Comparison of ENCODE assay signal across 1 cellular context in genomic region chr2:28349546-28350165, GRCh38.
TF ChIP-seq lines count a peak whose summit lies in the region.

No MANE protein-coding gene starts in this region.

TF ChIP-seq in H1, 55 proteins besides CTCF, POLR2A, EP300 and RAD21:
- TF ChIP-seq TAF1 (IDR thresholded peaks at IDR 0.05; ENCODE audit: low read depth, low read length) (no peak), RFX5 (IDR thresholded peaks at IDR 0.05; ENCODE audit: borderline replicate concordance, low read depth, low read length) (no peak), FOSL1 (IDR thresholded peaks at IDR 0.05; ENCODE audit: insufficient read depth, low read depth, low read length) (no peak), CBX8 (IDR thresholded peaks at IDR 0.05; ENCODE audit: borderline replicate concordance, low read depth, low read length) (no peak), TAF7 (optimal IDR thresholded peaks at IDR 0.05; ENCODE audit: borderline replicate concordance, low read depth, low read length) (no peak)
